ENCODE assay signal across 1 cellular context in the genomic region with DNA sequence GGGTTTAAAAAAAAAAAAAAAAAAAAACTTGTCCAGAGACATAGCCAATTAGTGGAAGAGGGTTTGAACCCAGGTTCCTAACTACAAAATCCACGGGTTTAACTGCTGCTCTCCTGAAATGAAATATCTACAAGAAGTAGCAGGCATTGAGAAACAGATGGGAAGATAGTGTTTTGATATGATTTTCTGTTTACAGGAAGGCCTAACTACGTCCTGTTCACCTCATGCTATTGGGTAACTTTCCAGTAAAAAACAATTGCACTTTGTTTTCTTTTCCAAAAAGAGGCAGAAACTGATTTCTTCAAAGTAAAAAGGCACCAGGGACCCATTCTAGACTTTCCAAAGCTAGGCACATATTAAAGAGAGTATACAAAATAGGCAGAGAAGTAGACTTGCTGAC.
TF ChIP-seq lines count a peak whose summit lies in the region.

No MANE protein-coding gene starts in this region.

TF ChIP-seq in endothelial cell of umbilical vein, 7 proteins besides CTCF, POLR2A, EP300 and RAD21:
- TF ChIP-seq MAX (IDR thresholded peaks at IDR 0.05; ENCODE audit: insufficient read depth, insufficient read length) (no peak), FOS (IDR thresholded peaks at IDR 0.05; ENCODE audit: borderline replicate concordance, insufficient read depth, low read length) (no peak), POLR2AphosphoS5 (IDR thresholded peaks at IDR 0.05; ENCODE audit: insufficient read depth, low read depth, low read length) (no peak), EZH2 (IDR thresholded peaks at IDR 0.05; ENCODE audit: borderline replicate concordance, low read depth, low read length, severe bottlenecking) (no peak), JUN (IDR thresholded peaks at IDR 0.05; ENCODE audit: borderline replicate concordance, insufficient read depth, insufficient read length, low read depth) (no peak)
